Comparison of ENCODE assay signal across 8 cellular contexts in the genomic region with DNA sequence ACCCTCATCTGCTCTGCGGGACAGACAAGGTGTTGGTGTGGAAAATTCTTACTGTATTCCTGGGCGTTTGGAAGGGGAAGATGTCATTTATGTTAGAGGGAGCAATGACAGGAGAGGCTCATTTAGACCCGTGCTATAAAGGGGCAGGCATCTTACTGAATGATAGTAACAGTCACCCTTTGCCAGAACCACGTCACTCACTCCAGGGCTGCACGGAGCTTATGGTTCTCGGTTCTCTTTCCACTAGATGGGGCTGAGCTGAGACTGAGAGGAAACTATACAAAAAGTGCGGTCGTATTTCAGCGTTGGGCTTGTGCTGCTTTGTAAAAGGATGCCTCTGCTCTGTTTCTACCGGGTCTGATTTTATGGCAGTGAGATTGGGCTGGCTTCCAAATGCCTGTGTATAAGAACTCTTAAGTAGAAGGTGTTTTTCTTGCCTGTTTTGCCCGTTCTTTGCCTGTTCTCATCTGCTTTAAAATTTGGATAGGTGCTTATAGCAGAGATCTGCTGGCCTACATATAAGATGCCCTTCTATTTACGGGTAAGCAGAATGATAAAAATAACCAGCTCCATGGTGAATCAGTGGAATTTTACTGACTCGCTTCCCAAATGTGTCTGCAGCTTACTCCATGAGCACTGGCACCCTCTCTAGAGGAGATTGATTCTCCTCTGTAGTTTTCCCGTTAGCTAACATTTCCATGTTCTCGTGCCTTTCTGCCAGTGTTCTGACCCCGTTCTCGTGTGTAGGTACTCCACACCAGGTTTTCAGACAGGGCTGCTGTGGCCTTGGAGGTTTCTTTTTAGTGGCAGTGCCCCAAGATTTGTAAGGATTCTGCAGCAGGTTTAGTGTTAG. TPM values are rescaled to one million over a fixed set of nuclear protein-coding genes. Genes with fewer than 3 reads are reported as not detected.
DNase-seq lines count a peak whose midpoint lies in the region; ATAC-seq and TF ChIP-seq lines count a peak whose summit lies in the region.

No MANE protein-coding gene starts in this region.

- TF ChIP-seq CTCF in GM12872 (IDR thresholded peaks at IDR 0.05; ENCODE audit: insufficient read depth, low read depth, low read length) (peak; percentile 29; the same call in 2 of the 3 replicates), OCI-LY3 (IDR thresholded peaks at IDR 0.05; ENCODE audit: low read depth, low read length) (peak; percentile 31), ovary (IDR thresholded peaks at IDR 0.05) (no peak)

- H3K9me3 ChIP-seq in OCI-LY3 (ENCODE audit: insufficient read depth, low read length) = no peaks in the 10 kb centered on the region
- H3K9me3 ChIP-seq in ovary = no peaks in the 10 kb centered on the region

- H3K79me2 ChIP-seq in OCI-LY3 (ENCODE audit: low read length) = peaks cover 46% of the 10 kb centered on the region

- intact Hi-C loops in ovary (cut with DNase I) = loop anchor here in 2 of 4 donors (2.0 to 10.0 kb wide), 2 partner anchors 54 to 70 kb away; a partner anchor contains a TSS

- H3K27ac ChIP-seq in OCI-LY3 (ENCODE audit: low read length) (no peak overlapping the region), ovary (peak overlapping the region; percentile 15 to 52)

- 4 to 9% (median 8%) methylated on average over 17 of the region's 17 CpGs for WGBS in ovary, 3 donors

- H3K27me3 ChIP-seq in OCI-LY3 (ENCODE audit: low read depth, low read length) (no peaks in the 10 kb centered on the region), ovary (no peaks in the 10 kb centered on the region)

- no peak for TF ChIP-seq POLR2A in ovary (IDR thresholded peaks at IDR 0.05)

- H3K4me2 ChIP-seq in OCI-LY3 (ENCODE audit: low read length) = 0 out of 2 replicates have a peak overlapping the region, but pooled peaks have one; percentile 7

- H2AFZ ChIP-seq in OCI-LY3 (ENCODE audit: low read depth, low read length) = no peak overlapping the region

- H3K4me3 ChIP-seq in OCI-LY3 (ENCODE audit: low read length) = no peak overlapping the region
- no peak overlapping the region for H3K4me3 ChIP-seq in ovary

- no peak overlapping the region for H3K9ac ChIP-seq in OCI-LY3 (ENCODE audit: low read length)

- ATAC-seq in HG03457 (IDR thresholded peaks at IDR 0.05; ENCODE audit: unreplicated experiment) = no peak
- no peak for ATAC-seq in HG03565 (IDR thresholded peaks at IDR 0.05; ENCODE audit: unreplicated experiment)

- peaks cover 19% of the 10 kb centered on the region for H3K36me3 ChIP-seq in OCI-LY3 (replicated peaks; ENCODE audit: low read depth, low read length)
- no peaks in the 10 kb centered on the region for H3K36me3 ChIP-seq in ovary

- peaks cover 9% of the 10 kb centered on the region; the same call in 1 of the 2 replicates for H4K20me1 ChIP-seq in OCI-LY3 (ENCODE audit: insufficient read depth, low read length)

- TF ChIP-seq EP300 in ovary (IDR thresholded peaks at IDR 0.05) = no peak

- DNase-seq in activated gamma-delta T cell treated with anti-CD3 and anti-CD28 coated beads, Interleukin-2, amount 50 U/mL, for 16 hours (ENCODE audit: low read depth) = peak; percentile 27
- DNase-seq in fibroblast of the conjunctiva (ENCODE audit: low read depth) (peak; percentile 79), ovary (peak; percentile 43 to 62 (median 52)), superior temporal gyrus (ENCODE audit: extremely low spot score) (peak; percentile 79)

- H3K4me1 ChIP-seq in OCI-LY3 (ENCODE audit: low read length) = peaks cover 7% of the 10 kb centered on the region; the same call in 1 of the 2 replicates
- H3K4me1 ChIP-seq in ovary (ENCODE audit: insufficient read depth) = peaks cover 29% of the 10 kb centered on the region

RNA-seq across cellular contexts. Expression of a gene that starts 55.9 kb away (rescaled TPM):
- 10 to 100 TPM; 19.1 to 49.9 (median 45.8) TPM for total RNA-seq in ovary
- 100 to 1,000 TPM in 1 of 2 donors, 10 to 100 TPM in 1; 54.2 to 104 TPM for polyA plus RNA-seq in ovary

RNA-seq across cellular contexts. Expression of a gene that starts 55.9 kb away (rescaled TPM):
- total RNA-seq in ovary = 10 to 100 TPM in 6 of 7 donors, 1 to 10 TPM in 1; 9.8 to 16.9 (median 14.9) TPM
- 1 to 10 TPM; 3.1 to 6.0 TPM for polyA plus RNA-seq in ovary

Comparison
In these comparisons a context has a peak if more than half of its experiments do, and no peak if none do; other contexts are left out.
1. CTCF ChIP-seq: peak in GM12872 (single experiment) and OCI-LY3 (single experiment); none in ovary (0 of 3).
2. DNase-seq: peak in every context shown above with its lines; median percentile 79 in fibroblast of the conjunctiva; 79 in superior temporal gyrus; 52 in ovary; 27 in activated gamma-delta T cell treated with anti-CD3 and anti-CD28 coated beads, Interleukin-2, amount 50 U/mL, for 16 hours.